23 cellular contexts compared by ENCODE assay signal in genomic region chr3:36405193-36405592, GRCh38. TPM values are rescaled to one million over a fixed set of nuclear protein-coding genes. Genes with fewer than 3 reads are reported as not detected.
DNase-seq lines count a peak whose midpoint lies in the region; ATAC-seq, FAIRE-seq and TF ChIP-seq lines count a peak whose summit lies in the region.
"Had no signal": no experiment of that assay in that cellular context is flagged by ENCODE, and none has a peak within 500 bp of the region (broad histone marks: within the 10 kb centered on the region; RNA-seq: fewer than 3 reads in every experiment).

No MANE protein-coding gene starts in this region.

- H3K36me3 Mint-ChIP-seq in activated CD8-positive, alpha-beta memory T cell treated with anti-CD3 and anti-CD28 coated beads, Interleukin-2, amount 10 ng/mL, durations not matched to agents 7 days and 5 days, result no peaks in the 10 kb centered on the region
- H3K36me3 Mint-ChIP-seq: IgD-negative memory B cell had no signal

- H4K8ac ChIP-seq in mesenchymal stem cell (ENCODE audit: low read length), result no peak overlapping the region

- WGBS in mesenchymal stem cell, result 81% methylated on average over 4 of the region's 4 CpGs
- WGBS in aorta, 2 donors, result 95 to 98% methylated on average over 4 of the region's 4 CpGs

- H3K27me3 Mint-ChIP-seq in activated CD8-positive, alpha-beta memory T cell treated with anti-CD3 and anti-CD28 coated beads, Interleukin-2, amount 10 ng/mL, durations not matched to agents 7 days and 5 days, result no peaks in the 10 kb centered on the region
- H3K27me3 Mint-ChIP-seq: CD4-positive, alpha-beta T cell; IgD-negative memory B cell had no signal

- peaks cover 16% of the 10 kb centered on the region for H3K79me1 ChIP-seq in mesenchymal stem cell (replicated peaks; ENCODE audit: low read length, poor library complexity, severe bottlenecking)

- H3K4me2 ChIP-seq in mesenchymal stem cell (ENCODE audit: low read length, poor library complexity, severe bottlenecking), result no peak overlapping the region
- H3K4me2 ChIP-seq: BLaER1 had no signal

- H4K91ac ChIP-seq in mesenchymal stem cell (ENCODE audit: low read length), result no peak overlapping the region

- no peak overlapping the region for H3K23ac ChIP-seq in mesenchymal stem cell (ENCODE audit: low read length in 2 of 2)

- H3K4me1 Mint-ChIP-seq in activated CD8-positive, alpha-beta memory T cell treated with anti-CD3 and anti-CD28 coated beads, Interleukin-2, amount 10 ng/mL, durations not matched to agents 7 days and 5 days, result no peaks in the 10 kb centered on the region
- H3K4me1 Mint-ChIP-seq: IgD-negative memory B cell had no signal

- H2BK5ac ChIP-seq in mesenchymal stem cell (ENCODE audit: low read depth, low read length, poor library complexity, severe bottlenecking), result no peak overlapping the region

- H3K4me3 Mint-ChIP-seq in activated CD8-positive, alpha-beta memory T cell treated with anti-CD3 and anti-CD28 coated beads, Interleukin-2, amount 10 ng/mL, durations not matched to agents 7 days and 5 days, result no peak overlapping the region
- H3K4me3 Mint-ChIP-seq: CD4-positive, alpha-beta T cell; IgD-negative memory B cell had no signal

- H2BK120ac ChIP-seq in mesenchymal stem cell (ENCODE audit: low read depth, low read length), result no peak overlapping the region

- no peak overlapping the region for H2BK12ac ChIP-seq in mesenchymal stem cell (ENCODE audit: low read length in 2 of 2)

- no peak overlapping the region for H2BK15ac ChIP-seq in mesenchymal stem cell (ENCODE audit: low read depth, poor library complexity, severe bottlenecking)

- H3K4me1 ChIP-seq in mesenchymal stem cell (ENCODE audit: control insufficient read depth, insufficient read depth, low read depth, low read length), result peaks cover 5% of the 10 kb centered on the region
- no peaks in the 10 kb centered on the region for H3K4me1 ChIP-seq in aorta (ENCODE audit: control insufficient read depth in 1 of 2, insufficient read depth in 2 of 2, low read length in 2 of 2)
- H3K4me1 ChIP-seq: BLaER1, Peyer's patch had no signal

- H3K27me3 ChIP-seq in bronchial epithelial cell (ENCODE audit: control insufficient read depth, insufficient read depth, low read length) (no peaks in the 10 kb centered on the region), mesenchymal stem cell (ENCODE audit: control insufficient read depth in 1 of 2, insufficient read depth in 1 of 2, low read length in 2 of 2) (no peaks in the 10 kb centered on the region), aorta (ENCODE audit: control insufficient read depth in 1 of 2, insufficient read depth in 2 of 2, low read length in 1 of 2) (no peaks in the 10 kb centered on the region)
- H3K27me3 ChIP-seq: BLaER1, Peyer's patch had no signal

- no peak overlapping the region for H3K4me3 ChIP-seq in bronchial epithelial cell (ENCODE audit: low read depth, low read length)
- H3K4me3 ChIP-seq in mesenchymal stem cell (ENCODE audit: insufficient read depth in 1 of 2, low read depth in 1 of 2, low read length in 2 of 2), result no peak overlapping the region
- H3K4me3 ChIP-seq in aorta (ENCODE audit: low read length in 2 of 2), result no peak overlapping the region
- H3K4me3 ChIP-seq: BLaER1, GM12878, Peyer's patch had no signal

- ATAC-seq in aorta (ENCODE audit: low FRiP score) (no peak), HG03139 (IDR thresholded peaks at IDR 0.05; ENCODE audit: unreplicated experiment) (no peak)
- ATAC-seq in activated CD8-positive, alpha-beta memory T cell treated with anti-CD3 and anti-CD28 coated beads, Interleukin-2, amount 10 ng/mL, durations not matched to agents 7 days and 5 days, result no peak
- ATAC-seq: GM12878 had no signal

- FAIRE-seq in bronchial epithelial cell (lab: Jason Lieb, UNC), result no peak
- FAIRE-seq: GM12878 had no signal

- no peak overlapping the region for H3K27ac Mint-ChIP-seq in activated CD8-positive, alpha-beta memory T cell treated with anti-CD3 and anti-CD28 coated beads, Interleukin-2, amount 10 ng/mL, durations not matched to agents 7 days and 5 days
- H3K27ac Mint-ChIP-seq: CD4-positive, alpha-beta T cell; IgD-negative memory B cell had no signal

- H3K4ac ChIP-seq in mesenchymal stem cell (ENCODE audit: low read depth in 1 of 2, low read length in 2 of 2), result no peak overlapping the region

- H3K18ac ChIP-seq in mesenchymal stem cell (ENCODE audit: low read depth in 1 of 2, low read length in 2 of 2), result no peak overlapping the region

- no peak overlapping the region for H3K27ac ChIP-seq in mesenchymal stem cell (ENCODE audit: low read length, poor library complexity, severe bottlenecking)
- H3K27ac ChIP-seq in aorta (ENCODE audit: low read depth in 1 of 2, low read length in 2 of 2), result no peak overlapping the region
- H3K27ac ChIP-seq: BLaER1, Peyer's patch had no signal

- H2AK5ac ChIP-seq in mesenchymal stem cell (ENCODE audit: low read length, severe bottlenecking), result peak overlapping the region; percentile 9

- no peak for TF ChIP-seq CTCF in bronchial epithelial cell (IDR thresholded peaks at IDR 0.05; ENCODE audit: insufficient read depth, low read length, severe bottlenecking)

- no peaks in the 10 kb centered on the region for H3K36me3 ChIP-seq in bronchial epithelial cell (ENCODE audit: control insufficient read depth, insufficient read depth, low read length)
- H3K36me3 ChIP-seq in mesenchymal stem cell (ENCODE audit: control insufficient read depth in 1 of 2, insufficient read depth in 2 of 2, low read depth in 1 of 2, low read length in 2 of 2), result no peaks in the 10 kb centered on the region
- H3K36me3 ChIP-seq in aorta (ENCODE audit: control insufficient read depth in 1 of 2, insufficient read depth in 2 of 2, low read length in 1 of 2), result peaks cover 0 to 3% of the 10 kb centered on the region in 2 donors
- H3K36me3 ChIP-seq: BLaER1, Peyer's patch had no signal

- DNase-seq in EL (peak; percentile 10), HT1080 (ENCODE audit: low read depth) (peak; percentile 62), bronchial epithelial cell (ENCODE audit: low read depth) (peak; percentile 22), mesenchymal stem cell (no peak), aorta (no peak), NCI-H1930 (lab: John Stamatoyannopoulos, UW) (no peak)
- no peak for DNase-seq in activated CD8-positive, alpha-beta memory T cell treated with anti-CD3 and anti-CD28 coated beads, Interleukin-2, amount 10 ng/mL, durations not matched to agents 7 days and 5 days
- DNase-seq: CD4-positive, alpha-beta T cell; COR-L47; DMS79; HCEC 1CT; MM.1S; NCI-H1048; NCI-H1436; NCI-H187 treated with DMSO at 0.1 percent for 48 hours; NCI-H2227 treated with DMSO at 0.1 percent for 48 hours; NCI-H510A treated with DMSO at 0.1 percent for 48 hours; NCI-H748 treated with DMSO at 0.1 percent for 48 hours; Peyer's patch had no signal

- CTCF ChIA-PET in activated CD8-positive, alpha-beta memory T cell treated with anti-CD3 and anti-CD28 coated beads, Interleukin-2, amount 10 ng/mL, durations not matched to agents 7 days and 5 days (lab: Charles Lee), result no interaction called here

- no peak overlapping the region for H2AFZ ChIP-seq in mesenchymal stem cell (ENCODE audit: low read depth, low read length)

- H3K9me3 ChIP-seq in mesenchymal stem cell (ENCODE audit: control insufficient read depth, low read length) (no peaks in the 10 kb centered on the region), aorta (ENCODE audit: control insufficient read depth, low read length) (no peaks in the 10 kb centered on the region)
- H3K9me3 ChIP-seq: BLaER1, Peyer's patch had no signal

- no peak overlapping the region for H3K9ac ChIP-seq in mesenchymal stem cell (ENCODE audit: low read length)
- H3K9ac ChIP-seq: BLaER1 had no signal

- peak overlapping the region in 1 of 2 experiments; percentile 38 for H3K14ac ChIP-seq in mesenchymal stem cell (ENCODE audit: low read length in 2 of 2)

- intact Hi-C loops in aorta (cut with DNase I), result no loop called here

- no peaks in the 10 kb centered on the region for H3K9me3 Mint-ChIP-seq in activated CD8-positive, alpha-beta memory T cell treated with anti-CD3 and anti-CD28 coated beads, Interleukin-2, amount 10 ng/mL, durations not matched to agents 7 days and 5 days (ENCODE audit: low read depth)
- H3K9me3 Mint-ChIP-seq: CD4-positive, alpha-beta T cell had no signal

RNA-seq across cellular contexts. Expression of gene STAC, which starts 24.9 kb away (rescaled TPM):
- total RNA-seq in HT1080 (2014; rRNA removed; shearing (Covaris generic)), result 23.3 and 28.3 TPM in 2 replicates
- 12.6 and 13.8 TPM in 2 replicates for polyA plus RNA-seq in HT1080 (2015; cell fraction: cytosol; rRNA removed)
- 7.4 and 14.3 TPM in 2 replicates for polyA plus RNA-seq in HT1080 (2015; cell fraction: nucleus; rRNA removed)
- total RNA-seq in bronchial epithelial cell (0.51 and 1.1 TPM in 2 replicates), aorta (10 to 100 TPM; 12.5 to 14.2 TPM)
- polyA plus RNA-seq in mesenchymal stem cell (2013, experiment 1 of 2), result 0.04 TPM
- polyA plus RNA-seq in mesenchymal stem cell (2013, experiment 2 of 2), result 0.04 TPM
- polyA plus RNA-seq in aorta, result 10 to 100 TPM in 1 of 2 donors, 1 to 10 TPM in 1; 9.1 to 11.5 TPM
- not detected for total RNA-seq in activated CD8-positive, alpha-beta memory T cell treated with anti-CD3 and anti-CD28 coated beads, Interleukin-2, amount 10 ng/mL, durations not matched to agents 7 days and 5 days
- total RNA-seq: CD4-positive, alpha-beta T cell; GM12878; Peyer's patch had no signal
- polyA plus RNA-seq: IgD-negative memory B cell had no signal

Comparison
In these comparisons a context has a peak if more than half of its experiments do, and no peak if none do; other contexts are left out.
1. DNase-seq: peak in EL (single experiment), HT1080 (single experiment) and bronchial epithelial cell (single experiment); none in mesenchymal stem cell (single experiment), aorta (0 of 2), NCI-H1930 (0 of 2) and activated CD8-positive, alpha-beta memory T cell treated with anti-CD3 and anti-CD28 coated beads, Interleukin-2, amount 10 ng/mL, durations not matched to agents 7 days and 5 days (single experiment).